In the genomic region with DNA sequence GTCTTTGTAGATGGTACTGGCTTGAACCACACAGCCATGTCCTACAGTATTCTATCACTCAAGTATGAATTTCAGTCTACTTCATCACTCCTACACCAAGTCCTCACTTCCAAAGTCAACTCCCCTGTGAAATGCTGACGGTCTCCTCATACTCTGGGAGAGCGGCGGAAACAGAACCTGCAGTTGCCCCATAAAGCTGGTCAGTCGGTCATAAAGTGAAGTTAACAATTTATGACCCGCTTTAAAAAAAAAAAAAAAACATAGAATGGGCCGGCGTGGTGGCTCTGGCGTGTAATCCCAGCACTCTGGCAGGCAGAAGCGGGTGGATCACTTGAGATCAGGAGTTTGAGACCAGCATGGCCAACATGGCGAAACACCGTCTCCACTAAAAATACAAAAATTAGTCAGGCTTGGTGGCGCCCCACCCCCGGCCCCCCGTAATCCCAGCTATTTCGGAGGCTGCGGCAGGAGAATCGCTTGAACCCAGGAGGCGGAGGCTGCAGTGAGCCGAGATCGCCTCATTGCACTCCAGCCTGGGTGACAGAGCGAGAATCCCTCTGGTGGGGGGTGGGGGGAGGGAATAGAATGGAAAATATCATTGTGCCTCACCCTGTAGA, we compare ENCODE assay signal across 20 cellular contexts.
"Had no signal": no experiment of that assay in that cellular context is flagged by ENCODE, and none has a peak within 500 bp of the region (broad histone marks: within the 10 kb centered on the region; RNA-seq: fewer than 3 reads in every experiment).

No MANE protein-coding gene starts in this region.

- H3K36me3 ChIP-seq: tibial nerve, vagina had no signal

- H3K27me3 Mint-ChIP-seq: activated naive CD4-positive, alpha-beta T cell treated with anti-CD3 and anti-CD28 coated beads, Interleukin-2, amount 50 U/mL, for 24 hours; effector memory CD8-positive, alpha-beta T cell; memory B cell; naive thymus-derived CD8-positive, alpha-beta T cell had no signal

- FAIRE-seq: frontal cortex had no signal

- H3K9me3 Mint-ChIP-seq: activated naive CD4-positive, alpha-beta T cell treated with anti-CD3 and anti-CD28 coated beads, Interleukin-2, amount 50 U/mL, for 24 hours; effector memory CD8-positive, alpha-beta T cell had no signal

- H3K27ac Mint-ChIP-seq: activated CD4-positive, alpha-beta T cell treated with anti-CD3 and anti-CD28 coated beads, Interleukin-2, amount 10 ng/mL, durations not matched to agents 7 days and 5 days; activated CD8-positive, alpha-beta T cell treated with anti-CD3 and anti-CD28 coated beads, Interleukin-2, amount 10 ng/mL, durations not matched to agents 7 days and 5 days; activated T-cell treated with anti-CD3 and anti-CD28 coated beads, Interleukin-2, amount 50 U/mL, for 72 hours; memory B cell had no signal

- H3K27me3 ChIP-seq: vagina had no signal

- ATAC-seq: activated CD8-positive, alpha-beta T cell treated with anti-CD3 and anti-CD28 coated beads, Interleukin-2, amount 10 ng/mL, durations not matched to agents 7 days and 5 days; activated T-cell treated with anti-CD3 and anti-CD28 coated beads, Interleukin-2, amount 50 U/mL, for 72 hours; effector memory CD8-positive, alpha-beta T cell; naive thymus-derived CD8-positive, alpha-beta T cell; SK-N-SH treated with all-trans-retinoic acid at 6 μM for 48 hours; stimulated activated naive CD8-positive, alpha-beta T cell treated with anti-CD3 and anti-CD28 coated beads, Interleukin-15, Interleukin-2, amounts not matched to agents 100 U/mL and 50 U/mL, for 24 hours had no signal

- DNase-seq: activated CD4-positive, alpha-beta T cell treated with anti-CD3 and anti-CD28 coated beads, Interleukin-2, amount 10 ng/mL, durations not matched to agents 7 days and 5 days; activated CD4-positive, CD25-positive, alpha-beta regulatory T cell; activated CD8-positive, alpha-beta memory T cell treated with anti-CD3 and anti-CD28 coated beads, Interleukin-2, amount 50 U/mL, for 48 hours; activated CD8-positive, alpha-beta T cell treated with anti-CD3 and anti-CD28 coated beads, Interleukin-2, amount 10 ng/mL, durations not matched to agents 7 days and 5 days; activated gamma-delta T cell; activated T-cell treated with anti-CD3 and anti-CD28 coated beads, Interleukin-2, amount 50 U/mL, for 72 hours; dermis blood vessel endothelial cell; effector memory CD8-positive, alpha-beta T cell; naive thymus-derived CD8-positive, alpha-beta T cell; retina; stimulated activated CD4-positive, alpha-beta T cell treated with anti-CD3 and anti-CD28 coated beads, Interleukin-2, amount 100 ng/mL, for 24 hours; stimulated activated naive CD8-positive, alpha-beta T cell treated with anti-CD3 and anti-CD28 coated beads, Interleukin-15, Interleukin-2, amounts not matched to agents 100 U/mL and 50 U/mL, for 24 hours; substantia nigra; T1000 had no signal
